Comparison of ENCODE assay signal across 15 cellular contexts in the genomic region with DNA sequence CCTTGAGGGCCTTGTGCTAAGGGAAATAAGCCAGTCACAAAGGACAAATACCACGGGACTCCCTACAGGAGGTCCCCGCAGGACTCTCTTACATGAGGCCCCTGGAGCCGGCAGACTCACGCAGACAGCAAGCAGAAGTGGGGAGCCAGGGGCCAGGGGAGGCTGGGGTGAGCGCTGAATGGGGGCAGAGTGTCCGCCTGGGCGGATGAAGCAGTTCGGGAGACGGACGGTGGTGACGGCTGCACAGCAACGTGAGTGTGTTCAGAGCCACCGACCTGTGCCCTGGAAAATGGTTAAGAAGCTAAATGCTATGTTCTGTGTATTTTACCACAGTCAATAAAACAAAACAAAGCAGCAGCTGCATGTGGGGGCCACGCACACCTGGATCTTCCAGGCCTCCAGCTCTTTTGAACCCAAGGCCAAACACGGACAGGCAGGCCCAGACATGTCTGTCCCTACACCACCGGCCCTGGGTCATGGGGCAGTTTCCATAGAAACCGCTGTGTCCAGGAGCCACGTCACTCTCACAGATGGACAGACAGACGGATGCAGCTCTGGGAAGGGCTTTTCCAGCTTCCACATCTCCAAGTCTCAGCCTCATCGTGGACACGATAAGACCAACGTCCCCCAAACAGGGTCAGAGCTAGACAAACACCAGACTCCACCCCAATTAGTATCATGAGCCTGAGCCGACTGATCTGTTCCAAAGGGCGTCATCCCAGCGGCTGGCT.
DNase-seq lines count a peak whose midpoint lies in the region; ATAC-seq, FAIRE-seq and TF ChIP-seq lines count a peak whose summit lies in the region.
"Had no signal": no experiment of that assay in that cellular context is flagged by ENCODE, and none has a peak within 500 bp of the region (broad histone marks: within the 10 kb centered on the region; RNA-seq: fewer than 3 reads in every experiment).

No MANE protein-coding gene starts in this region.

- ATAC-seq in GM19324 (IDR thresholded peaks at IDR 0.05; ENCODE audit: low FRiP score, unreplicated experiment) (no peak), GM19397 (IDR thresholded peaks at IDR 0.05; ENCODE audit: unreplicated experiment) (no peak)

- H3K4me1 Mint-ChIP-seq in H9 (peaks cover 54 to 59% of the 10 kb centered on the region in 2 experiments), neural progenitor cell (peaks cover 71% of the 10 kb centered on the region)
- H3K4me1 Mint-ChIP-seq: CD4-positive, alpha-beta memory T cell had no signal

- H2BK15ac ChIP-seq in H9 (ENCODE audit: low read depth, low read length), result no peak overlapping the region

- no peak overlapping the region for H4K91ac ChIP-seq in H9 (ENCODE audit: insufficient read length, low read depth, low read length)

- no peak for TF ChIP-seq CTCF in H9 (conservative IDR thresholded peaks at IDR 0.05)
- no peak for TF ChIP-seq CTCF in bronchial epithelial cell (IDR thresholded peaks at IDR 0.05; ENCODE audit: insufficient read depth, low read length, severe bottlenecking)
- TF ChIP-seq CTCF in neural progenitor cell (IDR thresholded peaks at IDR 0.05), result no peak

- peaks cover 2% of the 10 kb centered on the region; the same call in 1 of the 2 replicates for H3K79me2 ChIP-seq in H9 (ENCODE audit: insufficient read depth, low read length)
- peaks cover 48% of the 10 kb centered on the region for H3K79me2 ChIP-seq in neural progenitor cell (ENCODE audit: low read depth)
- H3K79me2 ChIP-seq: parathyroid adenoma had no signal

- H3K27ac Mint-ChIP-seq in H9, result peak overlapping the region; percentile 56 to 96 (median 68); a peak in 5 of 7 replicates
- H3K27ac Mint-ChIP-seq in neural progenitor cell, result peak overlapping the region; percentile 94
- H3K27ac Mint-ChIP-seq: CD4-positive, alpha-beta memory T cell had no signal

- no peak overlapping the region for H4K5ac ChIP-seq in H9 (ENCODE audit: insufficient read length, low read depth, low read length)

- DNase-seq in H9 (no peak), NCI-H2227 (lab: John Stamatoyannopoulos, UW; ENCODE audit: unreplicated experiment) (peak; percentile 68), bronchial epithelial cell (ENCODE audit: low read depth) (peak; percentile 41), neural progenitor cell (ENCODE audit: low spot score) (peak; percentile 37), GOT3 (lab: John Stamatoyannopoulos, UW) (no peak), KBM-7 (no peak)
- DNase-seq: activated T-cell treated with anti-CD3 and anti-CD28 coated beads for 4 hours; KG1; kidney; stimulated activated CD4-positive, alpha-beta T cell treated with anti-CD3 and anti-CD28 coated beads, Interleukin-2, amount 100 ng/mL, for 48 hours; stomach had no signal

- peaks cover 17% of the 10 kb centered on the region for H3F3A ChIP-seq in neural progenitor cell (ENCODE audit: low read depth)

- H3K9ac ChIP-seq in H9 (ENCODE audit: extremely low read depth, insufficient read length, low read length), result no peak overlapping the region
- no peak overlapping the region for H3K9ac ChIP-seq in neural progenitor cell
- H3K9ac ChIP-seq: parathyroid adenoma had no signal

- no peak overlapping the region for H3K56ac ChIP-seq in H9 (ENCODE audit: insufficient read length, low read depth, low read length)

- H3K9me3 Mint-ChIP-seq in H9 (no peaks in the 10 kb centered on the region; a peak in 1 of 5 replicates), neural progenitor cell (peaks cover 3% of the 10 kb centered on the region)
- H3K9me3 Mint-ChIP-seq: CD4-positive, alpha-beta memory T cell had no signal

- peak overlapping the region; percentile 28 for H3K18ac ChIP-seq in H9 (ENCODE audit: insufficient read length, low read depth, low read length)

- H4K20me1 ChIP-seq in H9 (ENCODE audit: control insufficient read depth, insufficient read depth, insufficient read length) (no peaks in the 10 kb centered on the region), neural progenitor cell (ENCODE audit: low read depth) (peaks cover 43% of the 10 kb centered on the region)

- H3K4me1 ChIP-seq in H9 (ENCODE audit: insufficient read depth, low read length), result no peaks in the 10 kb centered on the region; the same call in 1 of the 2 replicates
- peaks cover 49% of the 10 kb centered on the region for H3K4me1 ChIP-seq in neural progenitor cell
- H3K4me1 ChIP-seq: parathyroid adenoma had no signal

- no peak for FAIRE-seq in bronchial epithelial cell (lab: Jason Lieb, UNC)
- FAIRE-seq: kidney had no signal

- H4K8ac ChIP-seq in H9 (replicated peaks; ENCODE audit: insufficient read length, low read depth, low read length), result no peak overlapping the region

- H2BK5ac ChIP-seq in H9 (ENCODE audit: insufficient read length, low read length), result no peak overlapping the region

- H3K79me1 ChIP-seq in H9 (ENCODE audit: insufficient read depth, low read depth, low read length, poor library complexity, severe bottlenecking), result no peaks in the 10 kb centered on the region

- no peak overlapping the region for H3K23ac ChIP-seq in H9 (ENCODE audit: insufficient read length, low read depth, low read length)

- H3K4me3 ChIP-seq in bronchial epithelial cell (ENCODE audit: low read depth, low read length) (no peak overlapping the region), neural progenitor cell (no peak overlapping the region)
- H3K4me3 ChIP-seq: stomach had no signal

- peak overlapping the region in 1 of 2 experiments; percentile 56; a peak in 1 of 5 replicates for H3K4me3 Mint-ChIP-seq in H9
- no peak overlapping the region for H3K4me3 Mint-ChIP-seq in neural progenitor cell
- H3K4me3 Mint-ChIP-seq: CD4-positive, alpha-beta memory T cell had no signal

- H3K27ac ChIP-seq in H9 (ENCODE audit: insufficient read length, low read depth, low read length) (no peak overlapping the region), neural progenitor cell (peak overlapping the region; percentile 76)
- H3K27ac ChIP-seq: parathyroid adenoma, stomach had no signal

- H3K27me3 ChIP-seq in H9 (ENCODE audit: insufficient read depth, low read length) (no peaks in the 10 kb centered on the region), bronchial epithelial cell (ENCODE audit: control insufficient read depth, insufficient read depth, low read length) (no peaks in the 10 kb centered on the region), neural progenitor cell (no peaks in the 10 kb centered on the region)
- H3K27me3 ChIP-seq: stomach had no signal

- H3K36me3 ChIP-seq in bronchial epithelial cell (ENCODE audit: control insufficient read depth, insufficient read depth, low read length) (peaks cover 6% of the 10 kb centered on the region), neural progenitor cell (no peaks in the 10 kb centered on the region)
- H3K36me3 ChIP-seq: stomach had no signal

- H3K4ac ChIP-seq in H9 (ENCODE audit: low read depth, low read length), result no peak overlapping the region

- no CpG with 5 or more reads among the region's 25 CpGs for WGBS in H9 (ENCODE audit: extremely low coverage, insufficient read length, low lambda C conversion rate)

- H3K14ac ChIP-seq in H9 (ENCODE audit: insufficient read depth, low read length), result peak overlapping the region; percentile 21

- in situ Hi-C loops in KBM-7 (cut with MboI; ENCODE audit: low pct_unique_long_range_greater_than_20kb, low sequenced_read_pairs), result no loop called here

- H3K4me2 ChIP-seq in H9 (ENCODE audit: insufficient read depth, insufficient read length, low read length), result no peak overlapping the region
- peak overlapping the region; percentile 61 for H3K4me2 ChIP-seq in neural progenitor cell

- no peaks in the 10 kb centered on the region; the same call in none of the 2 replicates for H3K27me3 Mint-ChIP-seq in H9 (ENCODE audit: low read depth)
- peaks cover 4% of the 10 kb centered on the region for H3K27me3 Mint-ChIP-seq in neural progenitor cell (ENCODE audit: insufficient read depth, low read depth)
- H3K27me3 Mint-ChIP-seq: CD4-positive, alpha-beta memory T cell had no signal

- no peak overlapping the region for H2BK120ac ChIP-seq in H9 (ENCODE audit: low read depth, low read length, poor library complexity, severe bottlenecking)

- no peak overlapping the region for H2AK5ac ChIP-seq in H9 (ENCODE audit: insufficient read length, low read length)

- no peak overlapping the region for H2AFZ ChIP-seq in H9 (ENCODE audit: low read length)
- no peak overlapping the region for H2AFZ ChIP-seq in neural progenitor cell (replicated peaks)
- H2AFZ ChIP-seq: parathyroid adenoma had no signal

- H2BK20ac ChIP-seq in H9 (ENCODE audit: low read depth, low read length, poor library complexity, severe bottlenecking), result no peak overlapping the region

- H3T11ph ChIP-seq in H9 (ENCODE audit: low read length), result no peak overlapping the region

- no peak overlapping the region for H2BK12ac ChIP-seq in H9 (ENCODE audit: insufficient read length, low read depth, low read length)

- no peaks in the 10 kb centered on the region for H3K23me2 ChIP-seq in H9 (ENCODE audit: insufficient read length, low read depth, low read length, poor library complexity, severe bottlenecking)

- H3K9me3 ChIP-seq in H9 (ENCODE audit: control insufficient read depth, low read depth, low read length) (no peaks in the 10 kb centered on the region), neural progenitor cell (ENCODE audit: low read depth) (no peaks in the 10 kb centered on the region)
- H3K9me3 ChIP-seq: stomach had no signal

- H3K36me3 Mint-ChIP-seq in H9 (ENCODE audit: insufficient read depth in 1 of 3, low read depth in 3 of 3) (peaks cover 3 to 8% (median 8%) of the 10 kb centered on the region in 3 experiments; a peak in 4 of 7 replicates), neural progenitor cell (peaks cover 5% of the 10 kb centered on the region)
- H3K36me3 Mint-ChIP-seq: CD4-positive, alpha-beta memory T cell had no signal

Comparison
In these comparisons a context has a peak if more than half of its experiments do, and no peak if none do; other contexts are left out.
1. DNase-seq: peak in NCI-H2227 (single experiment), bronchial epithelial cell (single experiment) and neural progenitor cell (single experiment); none in H9 (single experiment), GOT3 (single experiment) and KBM-7 (single experiment).